Comparison of ENCODE assay signal across 6 cellular contexts in genomic region chr1:156291226-156292061, GRCh38. TPM values are rescaled to one million over a fixed set of nuclear protein-coding genes. Genes with fewer than 3 reads are reported as not detected.
DNase-seq lines count a peak whose midpoint lies in the region; ATAC-seq, FAIRE-seq and TF ChIP-seq lines count a peak whose summit lies in the region.

No MANE protein-coding gene starts in this region.

- no peak for FAIRE-seq in urothelium cell line (lab: Jason Lieb, UNC)

- peak; percentile 95 for ATAC-seq in mucosa of descending colon

- H3K4me3 ChIP-seq in mucosa of descending colon = peak overlapping the region; percentile 6

- no peaks in the 10 kb centered on the region for H3K4me1 ChIP-seq in mucosa of descending colon (ENCODE audit: low read depth)

- H3K9me3 ChIP-seq in mucosa of descending colon = no peaks in the 10 kb centered on the region

- peak; percentile 40 for DNase-seq in D341Med (ENCODE audit: low spot score)
- DNase-seq in MV-4-11 (lab: John Stamatoyannopoulos, UW) = peak; percentile 56
- DNase-seq in dermis blood vessel endothelial cell = peak; percentile 83
- DNase-seq in mucosa of descending colon = peak; percentile 92 to 93 (median 92)
- DNase-seq in Kasumi-1 (lab: John Stamatoyannopoulos, UW) = no peak
- DNase-seq in urothelium cell line (ENCODE audit: low spot score) = no peak

- no peaks in the 10 kb centered on the region for H3K36me3 ChIP-seq in mucosa of descending colon (ENCODE audit: low read depth)

- intact Hi-C loops in mucosa of descending colon (cut with DNase I, micrococcal nuclease) = no loop called here

- TF ChIP-seq CTCF in mucosa of descending colon (IDR thresholded peaks at IDR 0.05) = no peak

RNA-seq across cellular contexts. Expression of gene GLMP, which starts 4.0 kb away (rescaled TPM):
- total RNA-seq in dermis blood vessel endothelial cell (48.3 and 50.4 TPM in 2 replicates), mucosa of descending colon (10 to 100 TPM; 33.0 to 50.1 (median 35.3) TPM)

RNA-seq across cellular contexts. Expression of gene TMEM79, which starts 7.3 kb away (rescaled TPM):
- total RNA-seq in dermis blood vessel endothelial cell = 1.2 and 1.7 TPM in 2 replicates
- 1 to 10 TPM; 3.9 to 6.0 (median 4.1) TPM for total RNA-seq in mucosa of descending colon

RNA-seq across cellular contexts. Expression of gene VHLL, which starts 7.7 kb away (rescaled TPM):
- total RNA-seq in dermis blood vessel endothelial cell (not detected in 2 replicates), mucosa of descending colon (not detected)

RNA-seq across cellular contexts. Expression of gene SMG5, which starts 8.8 kb away (rescaled TPM):
- total RNA-seq in dermis blood vessel endothelial cell = 74.2 and 89.6 TPM in 2 replicates
- total RNA-seq in mucosa of descending colon = 10 to 100 TPM; 72.9 to 89.5 (median 81.1) TPM

RNA-seq across cellular contexts. Expression of gene PAQR6, which starts 43.6 kb away (rescaled TPM):
- total RNA-seq in dermis blood vessel endothelial cell = 0.19 and 0.68 TPM in 2 replicates
- total RNA-seq in mucosa of descending colon = 1 to 10 TPM; 1.5 to 6.2 (median 1.9) TPM

Comparison
In these comparisons a context has a peak if more than half of its experiments do, and no peak if none do; other contexts are left out.
1. DNase-seq: peak in D341Med (single experiment), MV-4-11 (single experiment), dermis blood vessel endothelial cell (single experiment) and mucosa of descending colon (3 of 3); none in Kasumi-1 (0 of 2) and urothelium cell line (single experiment).